1 cellular context compared by ENCODE assay signal in genomic region chr12:46483572-46484395, GRCh38.
TF ChIP-seq lines count a peak whose summit lies in the region.

No MANE protein-coding gene starts in this region.

TF ChIP-seq in HepG2, 621 proteins besides CTCF, POLR2A, EP300 and RAD21 (continued from another document):
- no peak for TF ChIP-seq THAP9 (CRISPR knock-in tag; IDR thresholded peaks at IDR 0.05; ENCODE audit: borderline replicate concordance)
- peak; percentile 63; the same call in 1 of the 2 replicates for TF ChIP-seq FOSL1 (CRISPR knock-in tag; IDR thresholded peaks at IDR 0.05; ENCODE audit: borderline replicate concordance)
- TF ChIP-seq SP140L (CRISPR knock-in tag; IDR thresholded peaks at IDR 0.05; ENCODE audit: borderline replicate concordance) = no peak
- peak; percentile 66 for TF ChIP-seq NR2F2 (IDR thresholded peaks at IDR 0.05; ENCODE audit: borderline replicate concordance, low read depth)
- TF ChIP-seq SMARCC2 (IDR thresholded peaks at IDR 0.05) = 0 out of 2 replicates have a peak, but pooled peaks have one; percentile 10
- TF ChIP-seq YY1 (IDR thresholded peaks at IDR 0.05; ENCODE audit: insufficient read depth, insufficient replicate concordance, low read depth, low read length) = no peak
- no peak for TF ChIP-seq ZNF770 (CRISPR knock-in tag; IDR thresholded peaks at IDR 0.05)
- peak; percentile 25; the same call in 1 of the 2 replicates for TF ChIP-seq ZNF607 (CRISPR knock-in tag; IDR thresholded peaks at IDR 0.05; ENCODE audit: borderline replicate concordance)
- peak; percentile 16 for TF ChIP-seq SOX13 (IDR thresholded peaks at IDR 0.05)
- peak in 1 of 2 experiments; percentile 96; a peak in 2 of 4 replicates for TF ChIP-seq SOX13 (CRISPR knock-in tag; conservative IDR thresholded peaks at IDR 0.05 in 1 of 2, IDR thresholded peaks at IDR 0.05 in 1 of 2)
- TF ChIP-seq NFYB (CRISPR knock-in tag; IDR thresholded peaks at IDR 0.05) = no peak
- no peak for TF ChIP-seq ZNF552 (CRISPR knock-in tag; IDR thresholded peaks at IDR 0.05; ENCODE audit: borderline replicate concordance)
- TF ChIP-seq HMG20A (CRISPR knock-in tag; IDR thresholded peaks at IDR 0.05; ENCODE audit: borderline replicate concordance) = peak; percentile 87; the same call in 1 of the 2 replicates
- peak; percentile 83 for TF ChIP-seq PPARG (CRISPR knock-in tag; conservative IDR thresholded peaks at IDR 0.05)
- TF ChIP-seq ARID3A (IDR thresholded peaks at IDR 0.05; ENCODE audit: low read depth, low read length) = peak; percentile 51; the same call in 1 of the 2 replicates
